In the genomic region with DNA sequence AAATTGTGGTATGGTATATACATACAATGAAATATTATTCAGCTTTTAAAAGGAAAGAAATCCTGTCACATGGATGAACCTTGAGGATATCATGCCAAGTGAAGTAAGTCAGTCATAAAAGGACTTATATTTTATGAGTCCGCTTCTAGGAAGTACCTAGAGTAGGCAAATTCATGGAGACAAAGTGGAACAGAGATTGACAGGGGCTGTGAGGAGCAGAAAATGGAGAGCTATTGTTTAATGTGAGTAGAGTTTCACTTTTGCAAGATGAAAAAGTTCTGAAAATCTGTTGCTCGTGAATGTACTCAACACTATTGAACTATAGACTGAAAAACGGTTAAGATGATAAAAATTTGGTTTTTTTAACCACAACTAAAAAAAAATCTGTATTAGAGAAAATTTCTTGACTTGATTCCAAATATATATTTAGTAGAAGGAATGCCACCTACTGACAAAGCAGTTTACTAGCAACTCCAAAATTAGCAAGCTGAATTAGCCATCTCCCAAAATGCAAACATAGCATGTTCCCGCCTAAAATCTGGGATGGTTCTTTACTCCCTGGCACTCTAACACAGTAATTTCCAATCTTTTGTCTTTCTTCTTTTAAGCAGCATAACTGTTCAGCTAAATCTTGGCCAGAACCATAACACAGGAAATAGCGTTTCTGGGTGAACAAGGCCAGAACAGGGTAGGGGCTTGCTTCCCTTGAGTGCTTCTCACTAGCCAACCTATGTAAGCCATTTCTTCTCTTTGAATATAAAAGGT, we compare ENCODE assay signal across 8 cellular contexts. TPM values are rescaled to one million over a fixed set of nuclear protein-coding genes. Genes with fewer than 3 reads are reported as not detected.
DNase-seq lines count a peak whose midpoint lies in the region; ATAC-seq and TF ChIP-seq lines count a peak whose summit lies in the region.

No MANE protein-coding gene starts in this region.

- intact Hi-C loops in CD4-positive, alpha-beta T cell (cut with DNase I, micrococcal nuclease) = loop anchor here (1.0 to 10.0 kb wide), 7 partner anchors 45 to 371 kb away; a partner anchor contains a TSS

- no peaks in the 10 kb centered on the region for H3K9me3 Mint-ChIP-seq in CD4-positive, alpha-beta T cell

- H3K36me3 Mint-ChIP-seq in CD4-positive, alpha-beta T cell (ENCODE audit: low read depth) = peaks cover 41% of the 10 kb centered on the region

- no peaks in the 10 kb centered on the region for H3K27me3 Mint-ChIP-seq in CD4-positive, alpha-beta T cell

- peaks cover 14 to 16% of the 10 kb centered on the region in 2 donors for H3K4me1 ChIP-seq in mucosa of rectum (ENCODE audit: control insufficient read depth in 2 of 2, insufficient read depth in 2 of 2, low read length in 2 of 2)

- in situ Hi-C loops in brain microvascular endothelial cell (cut with HindIII; ENCODE audit: low pct_ligation_motif_present, low sequenced_read_pairs) = no loop called here

- ATAC-seq in CD4-positive, alpha-beta T cell (ENCODE audit: poor library complexity) = no peak
- ATAC-seq in HG03571 (IDR thresholded peaks at IDR 0.05; ENCODE audit: unreplicated experiment) (no peak), HG02678 (IDR thresholded peaks at IDR 0.05; ENCODE audit: unreplicated experiment) (no peak)

- no peaks in the 10 kb centered on the region for H3K9me3 ChIP-seq in CD4-positive, alpha-beta T cell (ENCODE audit: control insufficient read depth, low read length)
- no peaks in the 10 kb centered on the region for H3K9me3 ChIP-seq in mucosa of rectum (ENCODE audit: control insufficient read depth in 2 of 2, low read length in 2 of 2)

- H3K36me3 ChIP-seq in brain microvascular endothelial cell (replicated peaks) (peaks cover 31% of the 10 kb centered on the region), mucosa of rectum (ENCODE audit: control insufficient read depth in 2 of 2, insufficient read depth in 2 of 2, low read length in 2 of 2) (peaks cover 18 to 24% of the 10 kb centered on the region in 2 donors)

- POLR2A ChIA-PET in CD4-positive, alpha-beta T cell (lab: Charles Lee) = interaction anchor here (0.8 to 3.8 kb wide), 9 partner anchors 9 to 331 kb away, joined by 3 to 54 read pairs (median 7); a partner anchor contains a TSS

- H3K4me1 Mint-ChIP-seq in CD4-positive, alpha-beta T cell (ENCODE audit: low read depth) = peaks cover 31% of the 10 kb centered on the region

- no peak for DNase-seq in CD4-positive, alpha-beta T cell
- peak; percentile 4 for DNase-seq in KG1 (lab: John Stamatoyannopoulos, UW)
- DNase-seq in brain microvascular endothelial cell = no peak
- no peak for DNase-seq in pons (ENCODE audit: low spot score)
- DNase-seq in NCI-H1930 (lab: John Stamatoyannopoulos, UW) = no peak

- H3K4me3 ChIP-seq in brain microvascular endothelial cell (ENCODE audit: low read depth, low read length) = peak overlapping the region; percentile 98
- H3K4me3 ChIP-seq in mucosa of rectum (ENCODE audit: low read length in 2 of 2) = peak overlapping the region; percentile 95 to 97

- CTCF ChIA-PET in CD4-positive, alpha-beta T cell (lab: Charles Lee) = interaction anchor here (0.7 to 2.9 kb wide), 7 partner anchors 30 to 333 kb away, joined by 3 to 13 read pairs (median 4); a partner anchor contains a TSS

- no peaks in the 10 kb centered on the region for H3K27me3 ChIP-seq in CD4-positive, alpha-beta T cell (ENCODE audit: control insufficient read depth, insufficient read depth, low read length)
- H3K27me3 ChIP-seq in brain microvascular endothelial cell (replicated peaks) = no peaks in the 10 kb centered on the region
- no peaks in the 10 kb centered on the region for H3K27me3 ChIP-seq in mucosa of rectum (ENCODE audit: control insufficient read depth in 2 of 2, insufficient read depth in 2 of 2, low read length in 2 of 2)

- peak overlapping the region; percentile 95 for H3K27ac ChIP-seq in CD4-positive, alpha-beta T cell (ENCODE audit: low read depth, low read length)
- H3K27ac ChIP-seq in brain microvascular endothelial cell (no peak overlapping the region), mucosa of rectum (ENCODE audit: low read depth in 2 of 2, low read length in 2 of 2) (no peak overlapping the region)

- H3K27ac Mint-ChIP-seq in CD4-positive, alpha-beta T cell = peak overlapping the region; percentile 100

- peak; percentile 39 for TF ChIP-seq CTCF in CD4-positive, alpha-beta T cell (IDR thresholded peaks at IDR 0.05)
- no peak for TF ChIP-seq CTCF in brain microvascular endothelial cell (IDR thresholded peaks at IDR 0.05; ENCODE audit: low read depth, low read length, missing control alignments)

- H3K4me3 Mint-ChIP-seq in CD4-positive, alpha-beta T cell = peak overlapping the region; percentile 80

- peak overlapping the region in 1 of 2 donors; percentile 90 for H3K9ac ChIP-seq in mucosa of rectum (ENCODE audit: low read depth in 1 of 2, low read length in 2 of 2)

RNA-seq across cellular contexts. Expression of a gene that starts 1.5 kb away (rescaled TPM):
- total RNA-seq in CD4-positive, alpha-beta T cell = 10 to 100 TPM; 68.5 to 77.4 TPM

RNA-seq across cellular contexts. Expression of a gene that starts 2.2 kb away (rescaled TPM):
- under 1 TPM; 0.75 to 0.82 TPM for total RNA-seq in CD4-positive, alpha-beta T cell

RNA-seq across cellular contexts. Expression of a gene that starts 30.0 kb away (rescaled TPM):
- 10 to 100 TPM; 30.2 to 32.6 TPM for total RNA-seq in CD4-positive, alpha-beta T cell

RNA-seq across cellular contexts. Expression of a gene that starts 45.2 kb away (rescaled TPM):
- total RNA-seq in CD4-positive, alpha-beta T cell = 10 to 100 TPM; 10.7 to 11.3 TPM

RNA-seq across cellular contexts. Expression of a gene that starts 46.0 kb away (rescaled TPM):
- total RNA-seq in CD4-positive, alpha-beta T cell = 10 to 100 TPM; 15.2 to 15.5 TPM
